In the genomic region with DNA sequence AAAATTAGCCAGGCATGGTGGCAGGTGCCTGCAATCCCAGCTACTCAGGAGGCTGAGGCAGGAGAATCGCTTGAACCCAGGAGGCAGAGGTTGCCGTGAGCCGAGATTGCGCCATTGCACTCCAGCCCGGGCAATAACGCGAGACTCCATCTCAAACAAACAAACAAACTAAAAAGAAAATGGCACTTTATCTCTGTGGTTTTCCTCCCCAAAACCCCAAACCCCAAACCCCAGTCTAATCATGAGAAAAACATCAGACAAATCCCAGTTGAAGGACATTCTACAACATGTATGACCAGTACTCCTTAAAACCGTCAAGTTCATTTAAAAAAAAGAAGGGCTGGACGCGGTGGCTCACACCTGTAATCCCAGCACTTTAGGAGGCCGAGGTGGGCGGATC, we compare ENCODE assay signal across 6 cellular contexts. TPM values are rescaled to one million over a fixed set of nuclear protein-coding genes. Genes with fewer than 3 reads are reported as not detected.
DNase-seq lines count a peak whose midpoint lies in the region; ATAC-seq, FAIRE-seq and TF ChIP-seq lines count a peak whose summit lies in the region.
"Not testable (repeated sequence)": the region's sequence is repeated elsewhere in the genome, so short reads cannot be mapped to it uniquely, and the experiment has no call there.

No MANE protein-coding gene starts in this region.

- H3K9me1 ChIP-seq in K562 (ENCODE audit: control insufficient read depth, insufficient read depth, low read length): not testable (repeated sequence)

- not testable (repeated sequence) for H2AFZ ChIP-seq in K562 (ENCODE audit: low read depth, low read length)

- H3K4me2 ChIP-seq in K562 (ENCODE audit: insufficient read depth, low read length): not testable (repeated sequence)

- H3K27ac Mint-ChIP-seq in CD8-positive, alpha-beta memory T cell: peak overlapping the region in 2 of 8 donors; percentile 13 to 84
- H3K27ac Mint-ChIP-seq in T-helper 17 cell: peak overlapping the region; percentile 4
- peak overlapping the region; percentile 35 for H3K27ac Mint-ChIP-seq in activated CD4-positive, alpha-beta memory T cell treated with anti-CD3 and anti-CD28 coated beads, Interleukin-2, amount 10 ng/mL, durations not matched to agents 7 days and 5 days
- H3K27ac Mint-ChIP-seq in effector memory CD8-positive, alpha-beta T cell: peak overlapping the region in 1 of 2 donors; percentile 83
- not testable (repeated sequence) for H3K27ac Mint-ChIP-seq in natural killer cell

- peaks cover 8 to 20% (median 15%) of the 10 kb centered on the region in 3 donors for H3K4me1 Mint-ChIP-seq in CD8-positive, alpha-beta memory T cell
- not testable (repeated sequence) for H3K4me1 Mint-ChIP-seq in T-helper 17 cell
- peaks cover 17% of the 10 kb centered on the region for H3K4me1 Mint-ChIP-seq in activated CD4-positive, alpha-beta memory T cell treated with anti-CD3 and anti-CD28 coated beads, Interleukin-2, amount 10 ng/mL, durations not matched to agents 7 days and 5 days
- peaks cover 11 to 17% of the 10 kb centered on the region in 2 donors for H3K4me1 Mint-ChIP-seq in effector memory CD8-positive, alpha-beta T cell (ENCODE audit: low read depth in 2 of 2)
- peaks cover 0 to 20% of the 10 kb centered on the region in 2 donors for H3K4me1 Mint-ChIP-seq in natural killer cell

- DNase-seq in CD8-positive, alpha-beta memory T cell; T-helper 17 cell; K562 (ENCODE audit: extremely low read depth in 1 of 4, low spot score in 3 of 4); effector memory CD8-positive, alpha-beta T cell; natural killer cell: not testable (repeated sequence)
- DNase-seq in activated CD4-positive, alpha-beta memory T cell treated with anti-CD3 and anti-CD28 coated beads, Interleukin-2, amount 10 ng/mL, durations not matched to agents 7 days and 5 days: peak; percentile 37

- not testable (repeated sequence) for H3K4me1 ChIP-seq in CD8-positive, alpha-beta memory T cell (ENCODE audit: insufficient read depth, low read length)
- H3K4me1 ChIP-seq in K562 (replicated peaks in 1 of 2; ENCODE audit: control insufficient read depth in 2 of 2, insufficient read depth in 2 of 2, low read length in 2 of 2): peaks cover 14 to 23% of the 10 kb centered on the region in 2 experiments; a peak in 4 of 5 replicates

- H4K20me1 ChIP-seq in K562 (replicated peaks; ENCODE audit: control insufficient read depth, insufficient read depth, low read length): not testable (repeated sequence)

- CTCF ChIA-PET in CD8-positive, alpha-beta memory T cell (lab: Charles Lee); K562 (lab: Yijun Ruan, JAX; ENCODE audit: low intra/inter-chr PET ratio): not testable (repeated sequence)
- CTCF ChIA-PET in activated CD4-positive, alpha-beta memory T cell treated with anti-CD3 and anti-CD28 coated beads, Interleukin-2, amount 10 ng/mL, durations not matched to agents 7 days and 5 days (lab: Charles Lee): interaction anchor here (0.7 to 1.9 kb wide), 3 partner anchors 11 to 75 kb away, joined by 3 to 4 read pairs (median 4); no protein-coding TSS in a partner anchor

- not testable (repeated sequence) for H3K9me3 ChIP-seq in CD8-positive, alpha-beta memory T cell (ENCODE audit: low read length); T-helper 17 cell (ENCODE audit: control insufficient read depth, low read length, poor library complexity, severe bottlenecking); K562 (replicated peaks; ENCODE audit: control insufficient read depth, insufficient read depth, low read depth, low read length)

- not testable (repeated sequence) for TF ChIP-seq POLR2A in K562 (conservative IDR thresholded peaks at IDR 0.05)

- not testable (repeated sequence) for H3K27me3 ChIP-seq in CD8-positive, alpha-beta memory T cell (ENCODE audit: insufficient read depth, low read length, poor library complexity, severe bottlenecking); K562 (ENCODE audit: control insufficient read depth in 2 of 2, insufficient read depth in 2 of 2, low read length in 2 of 2)

- not testable (repeated sequence) for H3K4me3 ChIP-seq in CD8-positive, alpha-beta memory T cell (ENCODE audit: low read length); K562

- H3K4me3 Mint-ChIP-seq in CD8-positive, alpha-beta memory T cell: peak overlapping the region in 4 of 7 donors; percentile 12 to 74 (median 32)
- H3K4me3 Mint-ChIP-seq in T-helper 17 cell; activated CD4-positive, alpha-beta memory T cell treated with anti-CD3 and anti-CD28 coated beads, Interleukin-2, amount 10 ng/mL, durations not matched to agents 7 days and 5 days: not testable (repeated sequence)
- H3K4me3 Mint-ChIP-seq in effector memory CD8-positive, alpha-beta T cell: peak overlapping the region; percentile 37 to 57
- peak overlapping the region; percentile 64 for H3K4me3 Mint-ChIP-seq in natural killer cell

- not testable (repeated sequence) for TF ChIP-seq RAD21 in K562 (CRISPR knock-in tag; conservative IDR thresholded peaks at IDR 0.05 in 1 of 2, IDR thresholded peaks at IDR 0.05 in 1 of 2)

- H3K79me2 ChIP-seq in K562 (ENCODE audit: control insufficient read depth, insufficient read depth, low read length): not testable (repeated sequence)

- POLR2A ChIA-PET in CD8-positive, alpha-beta memory T cell (lab: Charles Lee); activated CD4-positive, alpha-beta memory T cell treated with anti-CD3 and anti-CD28 coated beads, Interleukin-2, amount 10 ng/mL, durations not matched to agents 7 days and 5 days (lab: Charles Lee); K562 (lab: Yijun Ruan, JAX): not testable (repeated sequence)

- intact Hi-C loops in K562 (cut with micrococcal nuclease); natural killer cell (cut with micrococcal nuclease): not testable (repeated sequence)

- H3K27ac ChIP-seq in CD8-positive, alpha-beta memory T cell (ENCODE audit: low read depth, low read length); K562 (ENCODE audit: extremely low read depth, low read depth, low read length): not testable (repeated sequence)

- not testable (repeated sequence) for H3K36me3 ChIP-seq in CD8-positive, alpha-beta memory T cell (ENCODE audit: insufficient read depth, low read length); K562 (ENCODE audit: control insufficient read depth, insufficient read depth, low read length)

- in situ Hi-C loops in K562 (cut with MboI): not testable (repeated sequence)

- BruUV-seq in K562 (replicated peaks; lab: Mats Ljungman, UMichigan): not testable (repeated sequence)

- H3K9me3 Mint-ChIP-seq in CD8-positive, alpha-beta memory T cell; effector memory CD8-positive, alpha-beta T cell; natural killer cell: not testable (repeated sequence)
- peaks cover 10% of the 10 kb centered on the region for H3K9me3 Mint-ChIP-seq in activated CD4-positive, alpha-beta memory T cell treated with anti-CD3 and anti-CD28 coated beads, Interleukin-2, amount 10 ng/mL, durations not matched to agents 7 days and 5 days

- H3K27me3 Mint-ChIP-seq in CD8-positive, alpha-beta memory T cell; T-helper 17 cell; activated CD4-positive, alpha-beta memory T cell treated with anti-CD3 and anti-CD28 coated beads, Interleukin-2, amount 10 ng/mL, durations not matched to agents 7 days and 5 days; effector memory CD8-positive, alpha-beta T cell; natural killer cell (ENCODE audit: low read depth in 2 of 2): not testable (repeated sequence)

- H3K9ac ChIP-seq in K562 (ENCODE audit: insufficient read depth in 1 of 2, low read depth in 2 of 2, low read length in 2 of 2): not testable (repeated sequence)

- not testable (repeated sequence) for ATAC-seq in T-helper 17 cell; K562; effector memory CD8-positive, alpha-beta T cell (replicated peaks)
- peak in 1 of 3 donors; percentile 54 for ATAC-seq in natural killer cell

- not testable (repeated sequence) for FAIRE-seq in K562 (lab: Jason Lieb, UNC)

- TF ChIP-seq CTCF in K562 (IDR thresholded peaks at IDR 0.05 in 2 of 3, conservative IDR thresholded peaks at IDR 0.05 in 1 of 3; ENCODE audit: insufficient read depth in 2 of 3, low read depth in 1 of 3, low read length in 3 of 3); natural killer cell (IDR thresholded peaks at IDR 0.05): not testable (repeated sequence)

- H3K36me3 Mint-ChIP-seq in CD8-positive, alpha-beta memory T cell; T-helper 17 cell (ENCODE audit: low read depth); effector memory CD8-positive, alpha-beta T cell (ENCODE audit: insufficient read depth); natural killer cell: not testable (repeated sequence)
- H3K36me3 Mint-ChIP-seq in activated CD4-positive, alpha-beta memory T cell treated with anti-CD3 and anti-CD28 coated beads, Interleukin-2, amount 10 ng/mL, durations not matched to agents 7 days and 5 days (ENCODE audit: low read depth): peaks cover 17% of the 10 kb centered on the region

- not testable (repeated sequence) for TF ChIP-seq EP300 in K562 (IDR thresholded peaks at IDR 0.05; ENCODE audit: low read length)

- WGBS in K562 (ENCODE audit: insufficient coverage, low coverage, missing lambda C conversion rate): 70% methylated on average over 11 of the region's 12 CpGs

RNA-seq across cellular contexts. Expression of gene TFRC, which starts 22.8 kb away (rescaled TPM):
- total RNA-seq in CD8-positive, alpha-beta memory T cell: 100 to 1,000 TPM; 669 to 687 TPM
- 15.9 TPM for polyA plus RNA-seq in CD8-positive, alpha-beta memory T cell
- total RNA-seq in T-helper 17 cell: 100 to 1,000 TPM; 218 to 221 TPM
- 100 to 1,000 TPM; 326 to 330 TPM for total RNA-seq in activated CD4-positive, alpha-beta memory T cell treated with anti-CD3 and anti-CD28 coated beads, Interleukin-2, amount 10 ng/mL, durations not matched to agents 7 days and 5 days
- 1,487 and 3,369 TPM in 2 replicates for total RNA-seq in K562 (2011; cell fraction: chromatin; rRNA removed; ENCODE audit: low replicate concordance)
- total RNA-seq in K562 (2011; cell fraction: nucleolus; rRNA removed): 1,103 and 1,251 TPM in 2 replicates
- 1,578 and 1,589 TPM in 2 replicates for total RNA-seq in K562 (2011; cell fraction: nucleoplasm; rRNA removed)
- 303 and 478 TPM in 2 replicates for total RNA-seq in K562 (2014; rRNA removed)
- total RNA-seq in K562 (2014; rRNA removed; fragmentation: Illumina TruSeq; extraction: Trizol): 468 and 534 TPM in 2 replicates
- total RNA-seq in K562 (2015; rRNA removed; fragmentation: Illumina TruSeq; extraction: Trizol): 310 and 332 TPM in 2 replicates
- total RNA-seq in K562 (2021): 450 and 470 TPM in 2 replicates
- 521 and 679 TPM in 2 replicates for polyA plus RNA-seq in K562 (2011; rRNA removed)
- polyA plus RNA-seq in K562 (2011; cell fraction: cytosol; rRNA removed): 104 and 238 TPM in 2 replicates
- polyA plus RNA-seq in K562 (2011; cell fraction: nucleus; rRNA removed): 454 and 755 TPM in 2 replicates
- polyA plus RNA-seq in K562 (2012): 166 and 406 TPM in 2 replicates
- polyA plus RNA-seq in K562 (2014; fragmentation: Illumina TruSeq; extraction: Trizol): 239 and 256 TPM in 2 replicates
- polyA plus RNA-seq in K562 (2014; fragmentation: Nextera tagmentation; extraction: Ambion mirVana): 100 to 1,000 TPM; 149 to 308 TPM
- polyA plus RNA-seq in K562 (2014; rRNA removed): 241 and 268 TPM in 2 replicates
- 2,244 and 2,897 TPM in 2 replicates for polyA minus RNA-seq in K562 (2011; rRNA and poly(A)+ RNA removed)
- 425 and 493 TPM in 2 replicates for polyA minus RNA-seq in K562 (2011; cell fraction: cytosol; rRNA and poly(A)+ RNA removed)
- polyA minus RNA-seq in K562 (2011; cell fraction: nucleus; rRNA and poly(A)+ RNA removed): 581 and 964 TPM in 2 replicates
- 100 to 1,000 TPM in 1 of 3 donors, 10 to 100 TPM in 2; 74.3 to 111 (median 78.3) TPM for total RNA-seq in natural killer cell
